In the genomic region with DNA sequence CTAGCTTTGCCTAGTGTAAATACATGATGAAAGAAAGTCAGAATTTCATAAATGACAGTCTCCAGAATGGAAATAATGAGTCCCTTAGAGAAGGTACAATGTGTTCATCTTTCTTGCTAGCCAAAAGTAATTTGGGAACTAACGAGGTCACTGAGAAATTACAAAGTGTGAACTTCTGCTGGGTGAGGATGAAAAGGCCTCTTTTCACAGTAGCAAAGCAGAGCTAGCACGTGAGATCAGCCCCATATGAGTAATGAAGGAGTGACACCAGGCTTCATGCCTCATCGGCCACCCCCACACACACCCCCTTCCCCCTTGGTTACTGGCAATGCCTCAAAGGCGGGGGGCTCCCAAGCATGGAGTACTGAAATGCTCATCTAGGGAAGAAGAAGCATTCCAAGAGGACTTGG, we compare ENCODE assay signal across 11 cellular contexts.
DNase-seq lines count a peak whose midpoint lies in the region; ATAC-seq and TF ChIP-seq lines count a peak whose summit lies in the region.
"Had no signal": no experiment of that assay in that cellular context is flagged by ENCODE, and none has a peak within 500 bp of the region (broad histone marks: within the 10 kb centered on the region; RNA-seq: fewer than 3 reads in every experiment).

No MANE protein-coding gene starts in this region.

- H3K27ac ChIP-seq in right lobe of liver: no peak overlapping the region
- H3K27ac ChIP-seq in tibial artery: no peak overlapping the region
- H3K27ac ChIP-seq: RWPE1 had no signal

- H3K27me3 ChIP-seq in right lobe of liver (no peaks in the 10 kb centered on the region), tibial artery (no peaks in the 10 kb centered on the region)

- H3K36me3 Mint-ChIP-seq in activated naive CD4-positive, alpha-beta T cell treated with anti-CD3 and anti-CD28 coated beads, Interleukin-2, amount 50 U/mL, for 72 hours: peaks cover 0 to 17% of the 10 kb centered on the region in 2 donors

- H3K4me1 ChIP-seq in right lobe of liver: peaks cover 0 to 15% (median 3%) of the 10 kb centered on the region in 4 donors
- peaks cover 0 to 21% (median 6%) of the 10 kb centered on the region in 4 donors for H3K4me1 ChIP-seq in tibial artery

- WGBS in right lobe of liver (ENCODE audit: insufficient coverage, low coverage, low lambda C conversion rate, missing lambda C conversion rate): 60% methylated on average over 2 of the region's 4 CpGs

- intact Hi-C loops in right lobe of liver (cut with DNase I) (no loop called here), tibial artery (cut with DNase I; ENCODE audit: low total_unique reads) (no loop called here)

- no peak for TF ChIP-seq POLR2A in right lobe of liver (IDR thresholded peaks at IDR 0.05)

- H3K36me3 ChIP-seq in right lobe of liver (no peaks in the 10 kb centered on the region), tibial artery (no peaks in the 10 kb centered on the region)

- peak overlapping the region; percentile 2 to 97 for H3K27ac Mint-ChIP-seq in activated naive CD4-positive, alpha-beta T cell treated with anti-CD3 and anti-CD28 coated beads, Interleukin-2, amount 50 U/mL, for 72 hours

- TF ChIP-seq CTCF in right lobe of liver (IDR thresholded peaks at IDR 0.05) (no peak), tibial artery (IDR thresholded peaks at IDR 0.05) (no peak)

- DNase-seq in COR-L47 (lab: John Stamatoyannopoulos, UW) (peak; percentile 92), renal cortical epithelial cell (ENCODE audit: low read depth) (peak; percentile 82), right lobe of liver (no peak), RPMI8226 (no peak), tibial artery (no peak)
- peak in 1 of 2 donors; percentile 52 for DNase-seq in activated naive CD4-positive, alpha-beta T cell treated with anti-CD3 and anti-CD28 coated beads, Interleukin-2, amount 50 U/mL, for 72 hours (ENCODE audit: low spot score in 2 of 2)
- DNase-seq: glutamatergic neuron, mesendoderm had no signal

- no peak overlapping the region for H3K4me3 ChIP-seq in right lobe of liver
- H3K4me3 ChIP-seq in tibial artery: no peak overlapping the region

- peaks cover 0 to 6% of the 10 kb centered on the region in 2 donors for H3K9me3 Mint-ChIP-seq in activated naive CD4-positive, alpha-beta T cell treated with anti-CD3 and anti-CD28 coated beads, Interleukin-2, amount 50 U/mL, for 72 hours

- peak; percentile 42 for ATAC-seq in GM18858 (IDR thresholded peaks at IDR 0.05; ENCODE audit: unreplicated experiment)
- peak; percentile 82 to 97 for ATAC-seq in activated naive CD4-positive, alpha-beta T cell treated with anti-CD3 and anti-CD28 coated beads, Interleukin-2, amount 50 U/mL, for 72 hours
- no peak for ATAC-seq in right lobe of liver
- no peak for ATAC-seq in GM19023 (IDR thresholded peaks at IDR 0.05; ENCODE audit: unreplicated experiment)

- H3K9me3 ChIP-seq in right lobe of liver (no peaks in the 10 kb centered on the region), tibial artery (no peaks in the 10 kb centered on the region)

Comparison
In these comparisons a context has a peak if more than half of its experiments do, and no peak if none do; other contexts are left out.
1. DNase-seq: peak in COR-L47 (single experiment) and renal cortical epithelial cell (single experiment); none in right lobe of liver (0 of 3), RPMI8226 (single experiment) and tibial artery (0 of 2).
2. ATAC-seq: peak in GM18858 (single experiment) and activated naive CD4-positive, alpha-beta T cell treated with anti-CD3 and anti-CD28 coated beads, Interleukin-2, amount 50 U/mL, for 72 hours (2 of 2); none in right lobe of liver (0 of 4) and GM19023 (single experiment).